In the genomic region with DNA sequence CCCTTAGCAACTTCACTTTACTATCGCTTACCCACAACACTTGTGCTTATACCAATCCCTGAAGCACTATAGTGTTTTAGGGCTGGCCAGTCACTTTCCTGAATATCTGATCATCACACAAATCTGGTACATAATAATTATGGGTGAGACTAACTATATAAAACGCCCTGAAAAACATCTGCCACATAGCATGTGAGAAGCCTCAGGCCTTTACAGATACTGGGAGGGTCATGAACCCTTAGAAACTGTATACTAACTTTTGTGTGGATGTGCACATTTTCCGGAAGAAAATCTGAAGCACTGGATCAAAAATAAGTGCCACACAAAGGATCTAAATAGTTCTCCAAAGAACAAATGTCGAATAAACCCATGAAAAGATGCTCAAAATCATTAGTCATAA, we compare ENCODE assay signal across 8 cellular contexts. TPM values are rescaled to one million over a fixed set of nuclear protein-coding genes. Genes with fewer than 3 reads are reported as not detected.
"Had no signal": no experiment of that assay in that cellular context is flagged by ENCODE, and none has a peak within 500 bp of the region (broad histone marks: within the 10 kb centered on the region; RNA-seq: fewer than 3 reads in every experiment).

No MANE protein-coding gene starts in this region.

- H3K4me3 ChIP-seq: K562 had no signal

- DNase-seq: IMR-90, KBM-7, KG1 had no signal

- H3K27ac ChIP-seq: HL-60, KMS-11 had no signal

- H3K4me2 ChIP-seq: KMS-11 had no signal

RNA-seq across cellular contexts. Expression of gene TRPM6, which starts 11.1 kb away (rescaled TPM):
- total RNA-seq: HT-29 had no signal
- polyA plus RNA-seq: IgD-negative memory B cell had no signal
